In genomic region chr5:56669534-56670483, GRCh38 we compare ENCODE assay signal across 8 cellular contexts.
DNase-seq lines count a peak whose midpoint lies in the region; ATAC-seq, FAIRE-seq and TF ChIP-seq lines count a peak whose summit lies in the region.

No MANE protein-coding gene starts in this region.

- no peak overlapping the region for H2BK15ac ChIP-seq in H1 (ENCODE audit: low read length)

- ATAC-seq in GM21390 (IDR thresholded peaks at IDR 0.05; ENCODE audit: unreplicated experiment), result peak; percentile 98

- H4K20me1 ChIP-seq in SU-DHL-6 (ENCODE audit: low read depth, low read length), result no peaks in the 10 kb centered on the region
- H4K20me1 ChIP-seq in H1 (replicated peaks in 1 of 2; ENCODE audit: control insufficient read depth in 1 of 2, insufficient read depth in 2 of 2, low read length in 2 of 2), result no peaks in the 10 kb centered on the region

- peak overlapping the region; percentile 40; the same call in 1 of the 2 replicates for H2AK5ac ChIP-seq in H1 (ENCODE audit: low read depth, low read length)

- H2AFZ ChIP-seq in SU-DHL-6 (ENCODE audit: low read depth, low read length, severe bottlenecking) (peak overlapping the region; percentile 50), H1 (ENCODE audit: low read length) (no peak overlapping the region)

- H3K4me1 ChIP-seq in HUES48 (ENCODE audit: control insufficient read depth, insufficient read depth, low read length) (peaks cover 32% of the 10 kb centered on the region), H1 (replicated peaks in 1 of 4; ENCODE audit: control insufficient read depth in 3 of 4, insufficient read depth in 4 of 4, low read length in 3 of 4) (peaks cover 11 to 20% (median 16%) of the 10 kb centered on the region in 4 experiments)

- no peak overlapping the region for H3K56ac ChIP-seq in H1 (replicated peaks; ENCODE audit: insufficient read length, low read depth, low read length)

- H3K4ac ChIP-seq in H1 (replicated peaks; ENCODE audit: insufficient read length, low read depth, low read length), result peak overlapping the region; percentile 76

- peak; percentile 37 for DNase-seq in EH (ENCODE audit: low read depth)
- peak; percentile 47 to 51 for DNase-seq in H1 (ENCODE audit: low read depth in 1 of 2, low spot score in 2 of 2)
- DNase-seq in ureter (ENCODE audit: low spot score), result no peak
- DNase-seq in NCI-H187 treated with DMSO at 0.1 percent for 48 hours (lab: John Stamatoyannopoulos, UW), result no peak

- H3K23ac ChIP-seq in H1 (ENCODE audit: insufficient read length), result no peak overlapping the region

- H2BK120ac ChIP-seq in H1 (replicated peaks; ENCODE audit: low read depth, low read length), result peak overlapping the region; percentile 87

- H3K79me1 ChIP-seq in H1 (ENCODE audit: low read depth, low read length), result no peaks in the 10 kb centered on the region

- no peaks in the 10 kb centered on the region for H3K36me3 Mint-ChIP-seq in nephron (ENCODE audit: low read depth)

- H3K36me3 ChIP-seq in HUES48 (ENCODE audit: control insufficient read depth, insufficient read depth, low read length) (no peaks in the 10 kb centered on the region), SU-DHL-6 (ENCODE audit: low read length) (no peaks in the 10 kb centered on the region), H1 (ENCODE audit: control insufficient read depth in 2 of 4, insufficient read depth in 4 of 4, low read length in 3 of 4) (no peaks in the 10 kb centered on the region)

- H4K5ac ChIP-seq in H1 (ENCODE audit: insufficient read length, low read depth, low read length), result no peak overlapping the region

- H3K27me3 ChIP-seq in HUES48 (ENCODE audit: control insufficient read depth, insufficient read depth, low read length) (peaks cover 10% of the 10 kb centered on the region), SU-DHL-6 (ENCODE audit: low read length) (no peaks in the 10 kb centered on the region), H1 (replicated peaks in 1 of 4; ENCODE audit: control insufficient read depth in 3 of 4, extremely low read depth in 1 of 4, insufficient read depth in 3 of 4, low read length in 3 of 4) (peaks cover 0 to 6% (median 0%) of the 10 kb centered on the region in 4 experiments; a peak in 2 of 7 replicates)

- peak overlapping the region; percentile 22 for H4K91ac ChIP-seq in H1 (replicated peaks; ENCODE audit: insufficient read length, low read length)

- peaks cover 7% of the 10 kb centered on the region for H3K9me3 Mint-ChIP-seq in nephron

- POLR2A ChIA-PET in H1 (lab: Charles Lee; ENCODE audit: partially characterized antibody), result no interaction called here

- peaks cover 8% of the 10 kb centered on the region for H3K27me3 Mint-ChIP-seq in nephron (ENCODE audit: low read depth)

- 0 out of 2 replicates have a peak overlapping the region, but pooled peaks have one; percentile 6 for H3K4me3 ChIP-seq in HUES48 (ENCODE audit: low read depth, low read length)
- H3K4me3 ChIP-seq in SU-DHL-6 (ENCODE audit: insufficient read depth, low read length, poor library complexity, severe bottlenecking), result peak overlapping the region; percentile 20
- peak overlapping the region in 1 of 4 experiments; percentile 19; a peak in 1 of 8 replicates for H3K4me3 ChIP-seq in H1 (ENCODE audit: extremely low read depth in 1 of 4, insufficient read depth in 2 of 4, low read depth in 3 of 4, low read length in 4 of 4)

- H3K9me2 ChIP-seq in SU-DHL-6 (replicated peaks; ENCODE audit: insufficient read depth, low read length), result no peaks in the 10 kb centered on the region

- peak overlapping the region; percentile 12 to 78 (median 48) for H3K27ac Mint-ChIP-seq in nephron

- peak overlapping the region; percentile 51 for H3K4me2 ChIP-seq in SU-DHL-6 (ENCODE audit: low read depth, low read length, poor library complexity, severe bottlenecking)
- H3K4me2 ChIP-seq in H1 (ENCODE audit: insufficient read depth in 1 of 2, low read depth in 2 of 2, low read length in 2 of 2), result peak overlapping the region; percentile 5 to 55; a peak in 3 of 4 replicates

- no peak overlapping the region for H3K14ac ChIP-seq in H1 (ENCODE audit: insufficient read length)

- TF ChIP-seq RAD21 in H1 (IDR thresholded peaks at IDR 0.05 in 1 of 2, conservative IDR thresholded peaks at IDR 0.05 in 1 of 2; ENCODE audit: low read depth in 2 of 2, low read length in 2 of 2), result no peak

- H3K9ac ChIP-seq in HUES48 (ENCODE audit: low read depth, low read length) (no peak overlapping the region), SU-DHL-6 (ENCODE audit: low read length) (peak overlapping the region; percentile 10; the same call in 1 of the 2 replicates), H1 (replicated peaks in 1 of 4; ENCODE audit: extremely low read depth in 1 of 4, low read depth in 3 of 4, low read length in 3 of 4) (no peak overlapping the region; a peak in 1 of 7 replicates)

- CTCF ChIA-PET in H1 (lab: Charles Lee; ENCODE audit: partially characterized antibody), result interaction anchor here (0.7 to 2.1 kb wide), 3 partner anchors 168 to 378 kb away, joined by 3 to 8 read pairs (median 3); no protein-coding TSS in a partner anchor

- no peaks in the 10 kb centered on the region for H3K9me3 ChIP-seq in HUES48 (ENCODE audit: control insufficient read depth, insufficient read depth, low read length)
- H3K9me3 ChIP-seq in SU-DHL-6 (ENCODE audit: insufficient read depth, low read length), result no peaks in the 10 kb centered on the region
- no peaks in the 10 kb centered on the region for H3K9me3 ChIP-seq in H1 (ENCODE audit: insufficient read depth in 2 of 2, low read depth in 1 of 2, low read length in 1 of 2)

- no peak overlapping the region for H3K4me3 Mint-ChIP-seq in nephron

- H2BK20ac ChIP-seq in H1 (ENCODE audit: low read length), result peak overlapping the region; percentile 89

- peak overlapping the region; percentile 69 for H3K27ac ChIP-seq in HUES48 (ENCODE audit: low read depth, low read length)
- H3K27ac ChIP-seq in SU-DHL-6 (ENCODE audit: low read depth, low read length), result peak overlapping the region; percentile 81
- H3K27ac ChIP-seq in H1 (ENCODE audit: low read depth, low read length), result peak overlapping the region; percentile 24; the same call in 1 of the 2 replicates

- TF ChIP-seq CTCF in SU-DHL-6 (IDR thresholded peaks at IDR 0.05; ENCODE audit: insufficient read depth, low read length, poor library complexity, severe bottlenecking), result no peak
- TF ChIP-seq CTCF in H1 (IDR thresholded peaks at IDR 0.05; ENCODE audit: control extremely low read depth in 1 of 3, insufficient read depth in 1 of 3, low read depth in 1 of 3, low read length in 3 of 3), result no peak
- no peak for TF ChIP-seq CTCF in nephron (IDR thresholded peaks at IDR 0.05; ENCODE audit: unreplicated experiment in 3 of 3)

- H2BK12ac ChIP-seq in H1 (ENCODE audit: low read depth, low read length), result peak overlapping the region; percentile 88

- H3K4me1 Mint-ChIP-seq in nephron, result no peaks in the 10 kb centered on the region

- TF ChIP-seq POLR2A in H1 (IDR thresholded peaks at IDR 0.05; ENCODE audit: control extremely low read depth in 1 of 2, low read depth in 2 of 2, low read length in 2 of 2), result no peak

- no peak for FAIRE-seq in H1 (lab: Jason Lieb, UNC)

- H3F3A ChIP-seq in SU-DHL-6 (ENCODE audit: insufficient read depth), result peaks cover 10% of the 10 kb centered on the region; the same call in 1 of the 2 replicates

- no peaks in the 10 kb centered on the region for H3K79me2 ChIP-seq in SU-DHL-6 (ENCODE audit: insufficient read depth, low read length)
- H3K79me2 ChIP-seq in H1 (ENCODE audit: control insufficient read depth in 1 of 2, insufficient read depth in 2 of 2, low read length in 2 of 2), result no peaks in the 10 kb centered on the region

- WGBS in H1 (ENCODE audit: extremely low coverage in 1 of 2, insufficient coverage in 1 of 2, insufficient read length in 1 of 2, insufficient replicate concordance in 2 of 2, low coverage in 1 of 2, low lambda C conversion rate in 2 of 2, missing lambda C conversion rate in 1 of 2), 2 experiments, result 45% methylated on average over 10 of the region's 10 CpGs; no CpG with 5 or more reads in 1 of the 2 experiments

- H3K18ac ChIP-seq in H1 (ENCODE audit: extremely low read depth, low read length), result peak overlapping the region; percentile 25

- H4K8ac ChIP-seq in H1 (ENCODE audit: extremely low read depth, insufficient read depth, low read length), result no peak overlapping the region

- no peak; a peak in 1 of 3 replicates for TF ChIP-seq EP300 in H1 (IDR thresholded peaks at IDR 0.05; ENCODE audit: borderline replicate concordance in 1 of 2, low read depth in 2 of 2, low read length in 2 of 2)

- H3K23me2 ChIP-seq in H1 (ENCODE audit: low read depth, low read length), result no peaks in the 10 kb centered on the region

- H2BK5ac ChIP-seq in H1 (ENCODE audit: low read depth, low read length), result peak overlapping the region; percentile 40; the same call in 1 of the 2 replicates

TF ChIP-seq in H1, 55 proteins besides CTCF, POLR2A, EP300 and RAD21 (continues in another document):
- TF ChIP-seq ATF2 (IDR thresholded peaks at IDR 0.05; ENCODE audit: low read length) (no peak), JUN (IDR thresholded peaks at IDR 0.05; ENCODE audit: low read depth, low read length) (no peak), ASH2L (IDR thresholded peaks at IDR 0.05; ENCODE audit: low read length) (no peak), POU5F1 (IDR thresholded peaks at IDR 0.05; ENCODE audit: low read depth, low read length) (no peak), USF2 (IDR thresholded peaks at IDR 0.05; ENCODE audit: low read length) (no peak), ZNF274 (IDR thresholded peaks at IDR 0.05; ENCODE audit: borderline replicate concordance, extremely low read depth, low read length) (no peak), RXRA (IDR thresholded peaks at IDR 0.05; ENCODE audit: insufficient read depth, low read depth, low read length) (no peak), FOSL1 (IDR thresholded peaks at IDR 0.05; ENCODE audit: insufficient read depth, low read depth, low read length) (no peak), TEAD4 (IDR thresholded peaks at IDR 0.05; ENCODE audit: low read depth, low read length) (no peak)

Comparison
In these comparisons a context has a peak if more than half of its experiments do, and no peak if none do; other contexts are left out.
1. DNase-seq: peak in EH (single experiment) and H1 (2 of 2); none in ureter (single experiment) and NCI-H187 treated with DMSO at 0.1 percent for 48 hours (single experiment).
2. H3K27ac ChIP-seq: peak in every context shown above with its lines; median percentile 81 in SU-DHL-6; 69 in HUES48; 24 in H1.